ENCODE assay signal across 21 cellular contexts in the genomic region with DNA sequence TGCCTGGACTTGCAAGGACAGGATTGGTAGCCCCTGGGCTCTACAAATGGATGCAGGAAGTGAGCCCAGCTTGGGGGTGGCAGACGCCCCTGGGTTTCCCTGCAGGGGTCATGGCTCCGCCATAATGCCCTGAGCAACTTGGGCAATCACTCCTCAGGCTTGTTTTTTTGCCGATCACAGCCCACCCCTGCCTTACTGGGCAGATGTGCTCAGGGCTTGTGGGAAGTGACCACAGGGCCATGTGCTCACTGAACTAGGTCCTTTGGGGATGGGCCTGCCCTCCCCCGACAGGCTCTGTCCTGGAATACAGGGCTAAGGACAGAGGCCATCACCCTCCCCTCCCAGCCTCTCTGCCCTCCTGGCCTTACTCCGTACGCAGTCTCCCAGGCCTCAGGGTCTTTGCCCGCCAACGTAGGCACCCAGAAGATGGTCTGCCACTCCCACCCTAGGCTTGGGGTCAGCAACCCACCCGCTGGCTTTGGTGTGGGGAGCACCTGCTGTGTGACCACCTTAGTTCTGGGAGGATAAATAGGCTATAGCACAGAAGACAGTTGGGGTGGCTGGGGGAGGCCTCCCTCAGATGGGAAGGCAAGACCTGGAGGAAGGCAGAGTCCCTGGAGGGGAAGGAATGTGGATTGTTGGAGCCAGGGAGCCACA. TPM values are rescaled to one million over a fixed set of nuclear protein-coding genes. Genes with fewer than 3 reads are reported as not detected.
DNase-seq lines count a peak whose midpoint lies in the region; ATAC-seq and TF ChIP-seq lines count a peak whose summit lies in the region.
"Had no signal": no experiment of that assay in that cellular context is flagged by ENCODE, and none has a peak within 500 bp of the region (broad histone marks: within the 10 kb centered on the region; RNA-seq: fewer than 3 reads in every experiment).

No MANE protein-coding gene starts in this region.

- no peak for TF ChIP-seq RAD21 in HCT116 (IDR thresholded peaks at IDR 0.05; ENCODE audit: low read depth)

- CTCF ChIA-PET in HCT116 (lab: Charles Lee) (no interaction called here), WTC11 (lab: Charles Lee) (interaction anchor here (0.5 kb wide), 1 partner anchor 68 kb away, joined by 3 read pairs; no protein-coding TSS in a partner anchor)

- RAD21 ChIA-PET in HCT116 (lab: Charles Lee; ENCODE audit: low non-redundant PET in 1 of 2, low total read pairs in 2 of 2, uncharacterized antibody in 2 of 2, unreplicated experiment in 2 of 2): no interaction called here

- peaks cover 28% of the 10 kb centered on the region for H3K36me3 Mint-ChIP-seq in WTC11
- peaks cover 22% of the 10 kb centered on the region for H3K36me3 Mint-ChIP-seq in nephron (ENCODE audit: low read depth)
- peaks cover 22 to 30% of the 10 kb centered on the region in 2 donors for H3K36me3 Mint-ChIP-seq in CD14-positive monocyte

- H3K27ac ChIP-seq in HCT116 (ENCODE audit: low read depth, low read length): peak overlapping the region; percentile 93
- H3K27ac ChIP-seq: esophagus muscularis mucosa, tibial artery had no signal

- H3K79me2 ChIP-seq in HCT116 (ENCODE audit: insufficient read depth, low read length): peaks cover 41% of the 10 kb centered on the region

- POLR2A ChIA-PET in HCT116 (lab: Charles Lee) (no interaction called here), WTC11 (lab: Charles Lee) (no interaction called here)

- H3K4me3 Mint-ChIP-seq in WTC11: no peak overlapping the region
- peak overlapping the region; percentile 15 to 53 (median 36) for H3K4me3 Mint-ChIP-seq in nephron
- H3K4me3 Mint-ChIP-seq in CD14-positive monocyte: peak overlapping the region in 1 of 2 donors; percentile 21
- H3K4me3 Mint-ChIP-seq: activated CD4-positive, alpha-beta memory T cell treated with anti-CD3 and anti-CD28 coated beads for 36 hours; mesothelial cell of epicardium had no signal

- no peak for TF ChIP-seq POLR2A in HCT116 (IDR thresholded peaks at IDR 0.05; ENCODE audit: borderline replicate concordance, extremely low read depth, insufficient read depth, insufficient read length)

- peaks cover 21 to 38% of the 10 kb centered on the region in 2 experiments for H3K36me3 ChIP-seq in HCT116 (ENCODE audit: control insufficient read depth in 1 of 2, insufficient read depth in 2 of 2, low read length in 2 of 2)

- no peak for TF ChIP-seq CTCF in HCT116 (IDR thresholded peaks at IDR 0.05 in 2 of 3, conservative IDR thresholded peaks at IDR 0.05 in 1 of 3; ENCODE audit: borderline replicate concordance in 1 of 3, insufficient read depth in 1 of 3, low read depth in 2 of 3, low read length in 2 of 3)
- TF ChIP-seq CTCF in WTC11 (IDR thresholded peaks at IDR 0.05): no peak
- TF ChIP-seq CTCF in nephron (IDR thresholded peaks at IDR 0.05; ENCODE audit: unreplicated experiment in 3 of 3): no peak
- TF ChIP-seq CTCF in CD14-positive monocyte (IDR thresholded peaks at IDR 0.05): no peak

- peaks cover 17% of the 10 kb centered on the region; the same call in 1 of the 2 replicates for H4K20me1 ChIP-seq in HCT116 (ENCODE audit: insufficient read depth)

- H3K9ac ChIP-seq in HCT116 (ENCODE audit: low read length): peak overlapping the region; percentile 14; the same call in 1 of the 2 replicates

- intact Hi-C loops in HCT116 (cut with micrococcal nuclease): no loop called here
- intact Hi-C loops in CD14-positive monocyte (cut with micrococcal nuclease): no loop called here

- ATAC-seq in HCT116: peak; percentile 3; the same call in 1 of the 2 replicates
- ATAC-seq in WTC11: peak; percentile 2
- no peak for ATAC-seq in HG02970 (IDR thresholded peaks at IDR 0.05; ENCODE audit: low FRiP score, unreplicated experiment)

- H3K4me1 Mint-ChIP-seq in WTC11: peaks cover 30% of the 10 kb centered on the region
- peaks cover 17% of the 10 kb centered on the region for H3K4me1 Mint-ChIP-seq in nephron
- H3K4me1 Mint-ChIP-seq in CD14-positive monocyte: peaks cover 25% of the 10 kb centered on the region

- H3K4me2 ChIP-seq in HCT116 (ENCODE audit: low read length): no peak overlapping the region

- H3K27ac Mint-ChIP-seq in WTC11 (peak overlapping the region; percentile 82; the same call in 1 of the 2 replicates), nephron (no peak overlapping the region), CD14-positive monocyte (peak overlapping the region in 3 of 7 donors; percentile 66 to 77 (median 69))
- H3K27ac Mint-ChIP-seq: mesothelial cell of epicardium had no signal

- H3K9me2 ChIP-seq in HCT116 (ENCODE audit: insufficient read depth): no peaks in the 10 kb centered on the region

- H3K4me1 ChIP-seq in HCT116 (ENCODE audit: control insufficient read depth in 1 of 2, insufficient read depth in 2 of 2, low read length in 2 of 2): peaks cover 14 to 48% of the 10 kb centered on the region in 2 experiments

- H3K9me3 ChIP-seq in HCT116 (ENCODE audit: control insufficient read depth in 1 of 2, insufficient read depth in 1 of 2, low read depth in 1 of 2, low read length in 2 of 2): no peaks in the 10 kb centered on the region
- H3K9me3 ChIP-seq: esophagus muscularis mucosa, tibial artery had no signal

- H3K9me3 Mint-ChIP-seq in WTC11 (no peaks in the 10 kb centered on the region), nephron (no peaks in the 10 kb centered on the region), CD14-positive monocyte (peaks cover 0 to 2% (median 0%) of the 10 kb centered on the region in 7 donors)
- H3K9me3 Mint-ChIP-seq: activated CD4-positive, alpha-beta memory T cell treated with anti-CD3 and anti-CD28 coated beads for 36 hours; brain; mesothelial cell of epicardium had no signal

- peak; percentile 26 for DNase-seq in NCI-H82 (lab: John Stamatoyannopoulos, UW)
- no peak for DNase-seq in NCI-H82 treated with DMSO at 0.1 percent for 48 hours (lab: John Stamatoyannopoulos, UW; ENCODE audit: unreplicated experiment)
- DNase-seq in HCT116 (ENCODE audit: low read depth, low spot score): no peak
- DNase-seq in WTC11 (ENCODE audit: low spot score): no peak
- no peak for DNase-seq in CD14-positive monocyte (ENCODE audit: low spot score)
- DNase-seq in amygdala (lab: John Stamatoyannopoulos, UW): no peak
- DNase-seq: activated CD4-positive, alpha-beta memory T cell treated with anti-CD3 and anti-CD28 coated beads for 36 hours; activated effector memory CD4-positive, alpha-beta T cell treated with anti-CD3 and anti-CD28 coated beads, Interleukin-2, amount 50 U/mL, for 16 hours; CD4-positive, alpha-beta memory T cell; dermis blood vessel endothelial cell; kidney glomerular epithelial cell; NCI-H1417 treated with DMSO at 0.1 percent for 48 hours; stimulated activated CD4-positive, alpha-beta T cell treated with anti-CD3 and anti-CD28 coated beads, Interleukin-2, amount 100 ng/mL, for 48 hours; tibial artery had no signal

- no peak overlapping the region for H3K4me3 ChIP-seq in HCT116 (replicated peaks in 1 of 2; ENCODE audit: low read depth in 1 of 2, low read length in 2 of 2)
- H3K4me3 ChIP-seq: esophagus muscularis mucosa, tibial artery had no signal

- BruUV-seq in HCT116 (replicated peaks; lab: Mats Ljungman, UMichigan): no TSS peak

- H3K27me3 ChIP-seq in HCT116 (ENCODE audit: insufficient read depth, low read length): no peaks in the 10 kb centered on the region
- H3K27me3 ChIP-seq: esophagus muscularis mucosa, tibial artery had no signal

- H3K27me3 Mint-ChIP-seq in WTC11 (ENCODE audit: low read depth) (no peaks in the 10 kb centered on the region), nephron (ENCODE audit: low read depth) (peaks cover 5% of the 10 kb centered on the region), CD14-positive monocyte (ENCODE audit: low read depth in 3 of 3) (peaks cover 0 to 9% (median 2%) of the 10 kb centered on the region in 3 donors)
- H3K27me3 Mint-ChIP-seq: activated CD4-positive, alpha-beta memory T cell treated with anti-CD3 and anti-CD28 coated beads for 36 hours; brain; CD4-positive, alpha-beta memory T cell had no signal

- H2AFZ ChIP-seq in HCT116 (ENCODE audit: low read depth, low read length, poor library complexity, severe bottlenecking): no peak overlapping the region

TF ChIP-seq in HCT116, 20 proteins besides CTCF, POLR2A, EP300 and RAD21:
- TF ChIP-seq POLR2AphosphoS5 (IDR thresholded peaks at IDR 0.05; ENCODE audit: low read depth, low read length) (peak; percentile 51), EZH2 (IDR thresholded peaks at IDR 0.05) (no peak)

RNA-seq across cellular contexts. Expression of gene RPLP2, which starts 3.8 kb away (rescaled TPM):
- total RNA-seq in HCT116 (2021; ENCODE audit: unreplicated experiment): 3,615 TPM
- polyA plus RNA-seq in HCT116 (2012): 3,759 and 4,714 TPM in 2 replicates
- total RNA-seq in WTC11 (2021): 2,582 to 2,814 TPM (median 2,761 TPM) in 3 replicates
- polyA plus RNA-seq in CD14-positive monocyte: 100 to 1,000 TPM; 879 to 990 TPM

RNA-seq across cellular contexts. Expression of gene PNPLA2, which starts 5.1 kb away (rescaled TPM):
- total RNA-seq in HCT116 (2021; ENCODE audit: unreplicated experiment) (124 TPM), WTC11 (2021) (66.5 to 83.4 TPM (median 81.9 TPM) in 3 replicates)
- 115 and 142 TPM in 2 replicates for polyA plus RNA-seq in HCT116 (2012)
- 10 to 100 TPM; 26.8 to 35.0 TPM for polyA plus RNA-seq in CD14-positive monocyte

RNA-seq across cellular contexts. Expression of gene PIDD1, which starts 8.5 kb away (rescaled TPM):
- total RNA-seq in HCT116 (2021; ENCODE audit: unreplicated experiment) (41.5 TPM), WTC11 (2021) (54.9 to 59.4 TPM (median 56.8 TPM) in 3 replicates)
- polyA plus RNA-seq in HCT116 (2012): 28.2 and 28.3 TPM in 2 replicates
- 1 to 10 TPM; 1.6 to 2.6 TPM for polyA plus RNA-seq in CD14-positive monocyte

RNA-seq across cellular contexts. Expression of gene CRACR2B, which starts 14.2 kb away (rescaled TPM):
- total RNA-seq in HCT116 (2021; ENCODE audit: unreplicated experiment): 11.8 TPM
- 9.1 and 10.2 TPM in 2 replicates for polyA plus RNA-seq in HCT116 (2012)
- 46.5 to 58.6 TPM (median 55.9 TPM) in 3 replicates for total RNA-seq in WTC11 (2021)
- polyA plus RNA-seq in CD14-positive monocyte: 1 to 10 TPM; 1.0 to 1.4 TPM
- total RNA-seq: A172, SK-MEL-5 had no signal
- polyA plus RNA-seq: CD4-positive, alpha-beta memory T cell had no signal

RNA-seq across cellular contexts. Expression of gene SLC25A22, which starts 15.5 kb away (rescaled TPM):
- total RNA-seq in HCT116 (2021; ENCODE audit: unreplicated experiment): 62.0 TPM
- 39.4 and 52.2 TPM in 2 replicates for polyA plus RNA-seq in HCT116 (2012)
- 35.0 to 44.8 TPM (median 36.7 TPM) in 3 replicates for total RNA-seq in WTC11 (2021)
- 1 to 10 TPM; 4.4 to 5.6 TPM for polyA plus RNA-seq in CD14-positive monocyte
